In genomic region chr13:72195044-72195704, GRCh38 we compare ENCODE assay signal across 24 cellular contexts.
DNase-seq lines count a peak whose midpoint lies in the region; ATAC-seq, FAIRE-seq and TF ChIP-seq lines count a peak whose summit lies in the region.
"Had no signal": no experiment of that assay in that cellular context is flagged by ENCODE, and none has a peak within 500 bp of the region (broad histone marks: within the 10 kb centered on the region; RNA-seq: fewer than 3 reads in every experiment).

No MANE protein-coding gene starts in this region.

- H3K4me3 Mint-ChIP-seq in nephron = no peak overlapping the region
- H3K4me3 Mint-ChIP-seq in endothelial cell (ENCODE audit: unreplicated experiment) = no peak overlapping the region
- H3K4me3 Mint-ChIP-seq: CD8-positive, alpha-beta T cell had no signal

- no peaks in the 10 kb centered on the region for H3K36me3 ChIP-seq in rectal smooth muscle tissue (ENCODE audit: control insufficient read depth, insufficient read depth, low read length)
- H3K36me3 ChIP-seq: BLaER1 treated with 17β-estradiol and CSF1 and Interleukin-3, amounts not matched to agents 10 nM and 100 nM had no signal

- ATAC-seq in GM18870 (IDR thresholded peaks at IDR 0.05; ENCODE audit: unreplicated experiment) = no peak
- ATAC-seq: CD8-positive, alpha-beta T cell had no signal

- H3K9ac ChIP-seq in rectal smooth muscle tissue (ENCODE audit: low read length) = no peak overlapping the region
- H3K9ac ChIP-seq: BLaER1 treated with 17β-estradiol and CSF1 and Interleukin-3, amounts not matched to agents 10 nM and 100 nM had no signal

- peak; percentile 41 for DNase-seq in LNCaP clone FGC (ENCODE audit: low read depth)
- DNase-seq in GM19240 (ENCODE audit: insufficient read length, low spot score) = no peak
- no peak for DNase-seq in endothelial cell (ENCODE audit: low spot score)
- DNase-seq in occipital lobe (lab: John Stamatoyannopoulos, UW) = no peak
- DNase-seq: CD8-positive, alpha-beta T cell; DMS53; EL; H7; IMR-90; NCI-H1048; NCI-H1436; NCI-H1930; NCI-H226; NCI-H524; NCI-H82 had no signal

- peak overlapping the region; percentile 88 to 97 (median 88) for H3K27ac Mint-ChIP-seq in nephron
- no peak overlapping the region for H3K27ac Mint-ChIP-seq in endothelial cell (ENCODE audit: unreplicated experiment)
- H3K27ac Mint-ChIP-seq: CD8-positive, alpha-beta T cell had no signal

- no peaks in the 10 kb centered on the region for H3K27me3 ChIP-seq in rectal smooth muscle tissue (ENCODE audit: control insufficient read depth, insufficient read depth, low read length)
- H3K27me3 ChIP-seq: BLaER1 treated with 17β-estradiol and CSF1 and Interleukin-3, amounts not matched to agents 10 nM and 100 nM had no signal

- H3K4me1 Mint-ChIP-seq in nephron = peaks cover 11% of the 10 kb centered on the region
- H3K4me1 Mint-ChIP-seq in endothelial cell (ENCODE audit: unreplicated experiment) = peaks cover 7% of the 10 kb centered on the region

- no peak overlapping the region for H3K27ac ChIP-seq in rectal smooth muscle tissue (ENCODE audit: low read depth, low read length)
- H3K27ac ChIP-seq: BLaER1 treated with 17β-estradiol and CSF1 and Interleukin-3, amounts not matched to agents 10 nM and 100 nM; HL-60 had no signal

- no peak for TF ChIP-seq CTCF in LNCaP clone FGC (IDR thresholded peaks at IDR 0.05; ENCODE audit: control insufficient read depth, extremely low read depth, insufficient read depth)
- no peak for TF ChIP-seq CTCF in nephron (IDR thresholded peaks at IDR 0.05; ENCODE audit: unreplicated experiment in 3 of 3)
- no peak for TF ChIP-seq CTCF in endothelial cell (IDR thresholded peaks at IDR 0.05; ENCODE audit: unreplicated experiment)

- no peaks in the 10 kb centered on the region for H3K4me1 ChIP-seq in rectal smooth muscle tissue (ENCODE audit: control insufficient read depth, insufficient read depth, low read length)

- H3K27me3 Mint-ChIP-seq in nephron (ENCODE audit: low read depth) = peaks cover 5% of the 10 kb centered on the region
- no peaks in the 10 kb centered on the region for H3K27me3 Mint-ChIP-seq in endothelial cell (ENCODE audit: unreplicated experiment)

- H3K9me3 Mint-ChIP-seq in nephron (no peaks in the 10 kb centered on the region), endothelial cell (ENCODE audit: unreplicated experiment) (no peaks in the 10 kb centered on the region)
- H3K9me3 Mint-ChIP-seq: CD8-positive, alpha-beta T cell had no signal

- H3K36me3 Mint-ChIP-seq in nephron (ENCODE audit: low read depth) (no peaks in the 10 kb centered on the region), endothelial cell (ENCODE audit: low read depth, unreplicated experiment) (no peaks in the 10 kb centered on the region)
- H3K36me3 Mint-ChIP-seq: CD8-positive, alpha-beta T cell had no signal

- peak; percentile 39 for FAIRE-seq in endometrium (lab: Jason Lieb, UNC)
- FAIRE-seq: GM12892, GM18507, HTR-8/SVneo had no signal

- no peak overlapping the region for H3K4me3 ChIP-seq in LNCaP clone FGC (ENCODE audit: low read depth, low read length)
- H3K4me3 ChIP-seq in rectal smooth muscle tissue (ENCODE audit: low read length) = peak overlapping the region; percentile 27
- H3K4me3 ChIP-seq: BLaER1 treated with 17β-estradiol and CSF1 and Interleukin-3, amounts not matched to agents 10 nM and 100 nM had no signal
